Comparison of ENCODE assay signal across 9 cellular contexts in genomic region chr1:226820935-226821718, GRCh38. TPM values are rescaled to one million over a fixed set of nuclear protein-coding genes. Genes with fewer than 3 reads are reported as not detected.
DNase-seq lines count a peak whose midpoint lies in the region; ATAC-seq and TF ChIP-seq lines count a peak whose summit lies in the region.
"Had no signal": no experiment of that assay in that cellular context is flagged by ENCODE, and none has a peak within 500 bp of the region (broad histone marks: within the 10 kb centered on the region; RNA-seq: fewer than 3 reads in every experiment).

No MANE protein-coding gene starts in this region.

- H3K36me3 Mint-ChIP-seq in HFFc6 (ENCODE audit: low read depth): no peaks in the 10 kb centered on the region
- H3K36me3 Mint-ChIP-seq in type B pancreatic cell: no peaks in the 10 kb centered on the region

- H3K36me3 ChIP-seq in breast epithelium (no peaks in the 10 kb centered on the region), kidney epithelial cell (ENCODE audit: control insufficient read depth, insufficient read depth, low read length) (no peaks in the 10 kb centered on the region)

- DNase-seq in HFFc6 (peak; percentile 93), breast epithelium (ENCODE audit: low spot score in 2 of 2) (peak in 1 of 2 donors; percentile 74), kidney epithelial cell (ENCODE audit: low read depth) (peak; percentile 84), stromal cell of bone marrow (ENCODE audit: low read depth) (peak; percentile 98), type B pancreatic cell (ENCODE audit: extremely low spot score, unreplicated experiment) (no peak), NK-92 (lab: John Stamatoyannopoulos, UW; ENCODE audit: unreplicated experiment) (no peak)
- no peak for DNase-seq in stimulated activated naive CD4-positive, alpha-beta T cell (lab: John Stamatoyannopoulos, UW)
- DNase-seq: stimulated activated CD4-positive, alpha-beta T cell treated with anti-CD3 and anti-CD28 coated beads, Interleukin-4, amount 100 ng/mL, for 24 hours had no signal

- peaks cover 35% of the 10 kb centered on the region for H3K4me1 Mint-ChIP-seq in HFFc6 (ENCODE audit: low read depth)
- H3K4me1 Mint-ChIP-seq in type B pancreatic cell (ENCODE audit: unreplicated experiment): peaks cover 13% of the 10 kb centered on the region

- H3K27me3 Mint-ChIP-seq in HFFc6 (ENCODE audit: insufficient read depth) (peaks cover 2% of the 10 kb centered on the region), type B pancreatic cell (peaks cover 13% of the 10 kb centered on the region)

- H3K27me3 ChIP-seq in breast epithelium (no peaks in the 10 kb centered on the region), kidney epithelial cell (ENCODE audit: control insufficient read depth, insufficient read depth, low read length) (no peaks in the 10 kb centered on the region)

- H3K4me1 ChIP-seq in breast epithelium: peaks cover 0 to 4% of the 10 kb centered on the region in 2 donors

- H3K4me3 ChIP-seq in breast epithelium: no peak overlapping the region
- H3K4me3 ChIP-seq in kidney epithelial cell (ENCODE audit: low read depth, low read length): no peak overlapping the region

- TF ChIP-seq CTCF in HFFc6 (IDR thresholded peaks at IDR 0.05) (no peak), breast epithelium (IDR thresholded peaks at IDR 0.05) (no peak), kidney epithelial cell (IDR thresholded peaks at IDR 0.05; ENCODE audit: insufficient read depth, low read length, poor library complexity, severe bottlenecking) (no peak), type B pancreatic cell (conservative IDR thresholded peaks at IDR 0.05) (no peak)

- intact Hi-C loops in breast epithelium (cut with DNase I; ENCODE audit: low total_unique reads): loop anchor here (5.0 kb wide), 1 partner anchor 189 kb away; no protein-coding TSS in a partner anchor

- no peak for TF ChIP-seq POLR2A in breast epithelium (IDR thresholded peaks at IDR 0.05)

- peak overlapping the region; percentile 76 for H3K27ac Mint-ChIP-seq in HFFc6
- H3K27ac Mint-ChIP-seq in type B pancreatic cell: no peak overlapping the region

- no peaks in the 10 kb centered on the region for H3K9me3 ChIP-seq in breast epithelium

- H3K27ac ChIP-seq in breast epithelium: peak overlapping the region; percentile 74 to 92

- ATAC-seq in GM19395 (IDR thresholded peaks at IDR 0.05; ENCODE audit: unreplicated experiment): no peak

- H3K4me3 Mint-ChIP-seq in HFFc6 (0 out of 2 replicates have a peak overlapping the region, but pooled peaks have one; percentile 7), type B pancreatic cell (no peak overlapping the region)

- no peaks in the 10 kb centered on the region for H3K9me3 Mint-ChIP-seq in HFFc6
- H3K9me3 Mint-ChIP-seq in type B pancreatic cell: no peaks in the 10 kb centered on the region

RNA-seq across cellular contexts. Expression of gene PSEN2, which starts 49.3 kb away (rescaled TPM):
- total RNA-seq in HFFc6 (2021; fragmentation: NEBNext Ultra II Directional; extraction: Animal tissue kit (Norgen Biotek cat#: 25700)): 10 to 100 TPM; 11.0 to 17.4 (median 13.4) TPM
- total RNA-seq in breast epithelium (10 to 100 TPM; 27.8 to 31.9 (median 27.9) TPM), kidney epithelial cell (29.7 and 31.3 TPM in 2 replicates), type B pancreatic cell (ENCODE audit: low replicate concordance) (10.5 and 22.6 TPM in 2 replicates)

Comparison
In these comparisons a context has a peak if more than half of its experiments do, and no peak if none do; other contexts are left out.
1. DNase-seq: peak in HFFc6 (single experiment), kidney epithelial cell (single experiment) and stromal cell of bone marrow (single experiment); none in type B pancreatic cell (single experiment), NK-92 (single experiment) and stimulated activated naive CD4-positive, alpha-beta T cell (0 of 6).